ENCODE assay signal across 30 cellular contexts in the genomic region with DNA sequence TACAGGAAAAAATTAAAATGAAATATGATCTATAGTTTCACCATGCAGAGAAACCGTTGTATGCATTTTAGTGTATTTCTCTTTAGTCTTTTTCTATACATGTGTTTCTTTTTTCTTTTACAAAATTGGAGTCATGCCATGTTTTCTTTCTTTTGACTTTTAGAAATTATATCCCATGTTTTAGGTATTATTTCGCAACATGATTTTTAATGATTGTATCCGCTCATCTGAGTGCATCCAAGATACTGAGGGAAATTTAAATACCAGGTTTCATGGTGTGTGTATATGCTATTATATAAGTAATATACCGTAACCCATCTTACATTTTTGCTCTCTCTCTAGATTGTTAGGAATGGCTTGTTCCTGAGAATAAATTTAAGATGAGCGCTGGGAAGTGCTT.
"Had no signal": no experiment of that assay in that cellular context is flagged by ENCODE, and none has a peak within 500 bp of the region (broad histone marks: within the 10 kb centered on the region; RNA-seq: fewer than 3 reads in every experiment).

No MANE protein-coding gene starts in this region.

- H3K4me1 ChIP-seq: adrenal gland, body of pancreas, colonic mucosa, esophagus muscularis mucosa, gastroesophageal sphincter, heart right ventricle had no signal

- H3K36me3 Mint-ChIP-seq: activated CD4-positive, alpha-beta memory T cell treated with anti-CD3 and anti-CD28 coated beads for 36 hours; activated CD8-positive, alpha-beta memory T cell treated with anti-CD3 and anti-CD28 coated beads, Interleukin-2, amount 10 ng/mL, durations not matched to agents 7 days and 5 days; activated naive CD4-positive, alpha-beta T cell treated with anti-CD3 and anti-CD28 coated beads, Interleukin-2, amount 50 U/mL, for 24 hours; activated naive CD8-positive, alpha-beta T cell treated with anti-CD3 and anti-CD28 coated beads for 36 hours had no signal

- H3K27ac ChIP-seq: adrenal gland, body of pancreas, colonic mucosa, gastroesophageal sphincter, heart right ventricle, hepatocyte had no signal

- H3K4me3 ChIP-seq: adrenal gland, body of pancreas, colonic mucosa, esophagus muscularis mucosa, gastroesophageal sphincter, heart right ventricle, hepatocyte had no signal

- H3K4me1 Mint-ChIP-seq: activated CD4-positive, alpha-beta T cell treated with anti-CD3 and anti-CD28 coated beads for 36 hours; activated CD4-positive, alpha-beta T cell treated with anti-CD3 and anti-CD28 coated beads, Interleukin-2, amount 10 ng/mL, durations not matched to agents 24 days and 14 days; activated CD8-positive, alpha-beta memory T cell treated with anti-CD3 and anti-CD28 coated beads, Interleukin-2, amount 10 ng/mL, durations not matched to agents 7 days and 5 days; activated naive CD4-positive, alpha-beta T cell treated with anti-CD3 and anti-CD28 coated beads, Interleukin-2, amount 50 U/mL, for 24 hours; activated naive CD8-positive, alpha-beta T cell treated with anti-CD3 and anti-CD28 coated beads for 36 hours; activated naive CD8-positive, alpha-beta T cell treated with anti-CD3 and anti-CD28 coated beads, Interleukin-2, amount 50 U/mL, for 24 hours had no signal

- DNase-seq: activated CD4-positive, alpha-beta memory T cell treated with anti-CD3 and anti-CD28 coated beads for 36 hours; activated CD4-positive, alpha-beta T cell treated with anti-CD3 and anti-CD28 coated beads for 36 hours; activated CD4-positive, alpha-beta T cell treated with anti-CD3 and anti-CD28 coated beads, Interleukin-2, amount 10 ng/mL, durations not matched to agents 24 days and 14 days; activated CD4-positive, CD25-positive, alpha-beta regulatory T cell; activated CD4-positive, CD25-positive, alpha-beta regulatory T cell treated with anti-CD3 and anti-CD28 coated beads, Interleukin-2, amount 50 U/mL, for 72 hours; activated CD8-positive, alpha-beta memory T cell treated with anti-CD3 and anti-CD28 coated beads, Interleukin-2, amount 10 ng/mL, durations not matched to agents 7 days and 5 days; activated CD8-positive, alpha-beta memory T cell treated with anti-CD3 and anti-CD28 coated beads, Interleukin-2, amount 50 U/mL, for 4 hours; activated CD8-positive, alpha-beta T cell treated with anti-CD3 and anti-CD28 coated beads, Interleukin-2, amount 10 ng/mL, durations not matched to agents 7 days and 5 days; activated effector memory CD4-positive, alpha-beta T cell treated with anti-CD3 and anti-CD28 coated beads, Interleukin-2, amount 50 U/mL, for 16 hours; activated naive CD4-positive, alpha-beta T cell treated with anti-CD3 and anti-CD28 coated beads for 36 hours; activated naive CD8-positive, alpha-beta T cell treated with anti-CD3 and anti-CD28 coated beads for 36 hours; activated naive CD8-positive, alpha-beta T cell treated with anti-CD3 and anti-CD28 coated beads, Interleukin-2, amount 50 U/mL, for 24 hours; activated T-cell treated with anti-CD3 and anti-CD28 coated beads, Interleukin-2, amount 50 U/mL, for 1 hour; activated T-cell treated with anti-CD3 and anti-CD28 coated beads, Interleukin-2, amount 50 U/mL, for 48 hours; adrenal gland; amygdala; body of pancreas; caudate nucleus; colonic mucosa; effector CD8-positive, alpha-beta T cell; erythroblast; foreskin melanocyte; heart right ventricle; T-helper 17 cell had no signal

- H3K27ac Mint-ChIP-seq: activated CD4-positive, alpha-beta memory T cell treated with anti-CD3 and anti-CD28 coated beads for 36 hours; activated CD4-positive, alpha-beta T cell treated with anti-CD3 and anti-CD28 coated beads for 36 hours; activated CD4-positive, alpha-beta T cell treated with anti-CD3 and anti-CD28 coated beads, Interleukin-2, amount 10 ng/mL, durations not matched to agents 24 days and 14 days; activated CD8-positive, alpha-beta memory T cell treated with anti-CD3 and anti-CD28 coated beads, Interleukin-2, amount 10 ng/mL, durations not matched to agents 7 days and 5 days; activated CD8-positive, alpha-beta T cell treated with anti-CD3 and anti-CD28 coated beads, Interleukin-2, amount 10 ng/mL, durations not matched to agents 7 days and 5 days; activated naive CD4-positive, alpha-beta T cell treated with anti-CD3 and anti-CD28 coated beads for 36 hours; activated naive CD4-positive, alpha-beta T cell treated with anti-CD3 and anti-CD28 coated beads, Interleukin-2, amount 50 U/mL, for 24 hours; activated naive CD8-positive, alpha-beta T cell treated with anti-CD3 and anti-CD28 coated beads for 36 hours; activated naive CD8-positive, alpha-beta T cell treated with anti-CD3 and anti-CD28 coated beads, Interleukin-2, amount 50 U/mL, for 24 hours; activated T-helper 1 cell treated with anti-CD3 and anti-CD28 coated beads, Interleukin-12 subunit alpha, Interleukin-12 subunit beta, Interleukin-2, Interleukin-4 antibody, amounts not matched to agents 30 ng/mL and 10 ng/mL and 1 ng/mL, durations not matched to agents 14 hours and 24 hours and 36 hours; activated T-helper 2 cell treated with anti-CD3 and anti-CD28 coated beads, Interferon-gamma antibody, Interleukin-2, Interleukin-4, amounts not matched to agents 10 μg/mL and 5 μg/mL and 100 μg/mL, durations not matched to agents 14 hours and 24 hours and 36 hours; T-helper 17 cell had no signal

- H3K4me2 ChIP-seq: hepatocyte had no signal

- H3K9me3 ChIP-seq: adrenal gland, body of pancreas, colonic mucosa, esophagus muscularis mucosa, gastroesophageal sphincter, heart right ventricle had no signal

- H3K9me3 Mint-ChIP-seq: activated CD4-positive, alpha-beta memory T cell treated with anti-CD3 and anti-CD28 coated beads for 36 hours; activated CD4-positive, alpha-beta T cell treated with anti-CD3 and anti-CD28 coated beads, Interleukin-2, amount 10 ng/mL, durations not matched to agents 24 days and 14 days; activated naive CD4-positive, alpha-beta T cell treated with anti-CD3 and anti-CD28 coated beads for 36 hours; activated naive CD4-positive, alpha-beta T cell treated with anti-CD3 and anti-CD28 coated beads, Interleukin-2, amount 50 U/mL, for 24 hours; activated naive CD8-positive, alpha-beta T cell treated with anti-CD3 and anti-CD28 coated beads for 36 hours; activated naive CD8-positive, alpha-beta T cell treated with anti-CD3 and anti-CD28 coated beads, Interleukin-2, amount 50 U/mL, for 24 hours; activated T-helper 1 cell treated with anti-CD3 and anti-CD28 coated beads, Interleukin-12 subunit alpha, Interleukin-12 subunit beta, Interleukin-2, Interleukin-4 antibody, amounts not matched to agents 30 ng/mL and 10 ng/mL and 1 ng/mL, durations not matched to agents 14 hours and 24 hours and 36 hours; activated T-helper 2 cell treated with anti-CD3 and anti-CD28 coated beads, Interferon-gamma antibody, Interleukin-2, Interleukin-4, amounts not matched to agents 10 μg/mL and 5 μg/mL and 100 μg/mL, durations not matched to agents 14 hours and 24 hours and 36 hours had no signal

- H3K36me3 ChIP-seq: colonic mucosa had no signal

- H3K4me3 Mint-ChIP-seq: activated CD4-positive, alpha-beta memory T cell treated with anti-CD3 and anti-CD28 coated beads for 36 hours; activated CD4-positive, alpha-beta T cell treated with anti-CD3 and anti-CD28 coated beads for 36 hours; activated CD4-positive, alpha-beta T cell treated with anti-CD3 and anti-CD28 coated beads, Interleukin-2, amount 10 ng/mL, durations not matched to agents 24 days and 14 days; activated CD8-positive, alpha-beta memory T cell treated with anti-CD3 and anti-CD28 coated beads, Interleukin-2, amount 10 ng/mL, durations not matched to agents 7 days and 5 days; activated CD8-positive, alpha-beta T cell treated with anti-CD3 and anti-CD28 coated beads, Interleukin-2, amount 10 ng/mL, durations not matched to agents 7 days and 5 days; activated naive CD4-positive, alpha-beta T cell treated with anti-CD3 and anti-CD28 coated beads for 36 hours; activated naive CD4-positive, alpha-beta T cell treated with anti-CD3 and anti-CD28 coated beads, Interleukin-2, amount 50 U/mL, for 24 hours; activated naive CD8-positive, alpha-beta T cell treated with anti-CD3 and anti-CD28 coated beads for 36 hours; activated naive CD8-positive, alpha-beta T cell treated with anti-CD3 and anti-CD28 coated beads, Interleukin-2, amount 50 U/mL, for 24 hours; activated T-helper 1 cell treated with anti-CD3 and anti-CD28 coated beads, Interleukin-12 subunit alpha, Interleukin-12 subunit beta, Interleukin-2, Interleukin-4 antibody, amounts not matched to agents 30 ng/mL and 10 ng/mL and 1 ng/mL, durations not matched to agents 14 hours and 24 hours and 36 hours; T-helper 17 cell had no signal

- H3K79me2 ChIP-seq: hepatocyte had no signal

- H2AFZ ChIP-seq: hepatocyte had no signal

- H3K27me3 ChIP-seq: adrenal gland, body of pancreas, colonic mucosa, esophagus muscularis mucosa, gastroesophageal sphincter, heart right ventricle, hepatocyte had no signal
